In the genomic region with DNA sequence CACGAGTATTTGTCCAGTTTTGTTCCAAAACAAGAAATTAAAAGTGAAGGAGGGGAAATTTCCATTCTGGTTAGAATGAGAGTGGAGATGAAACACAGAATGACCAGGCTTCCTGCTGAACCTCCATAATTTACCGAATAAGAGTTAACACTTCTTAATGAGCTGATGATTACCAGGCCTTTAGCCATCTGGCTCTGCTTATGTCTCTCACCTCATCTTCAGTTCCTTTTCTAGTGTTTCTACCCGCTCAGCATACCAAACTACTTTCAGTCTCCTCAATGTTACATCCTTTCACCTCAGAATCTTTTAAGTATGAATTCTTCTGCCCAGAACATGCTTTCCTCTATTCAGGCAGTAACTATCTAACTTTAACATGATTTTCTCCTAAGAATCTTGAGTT, we compare ENCODE assay signal across 17 cellular contexts.
"Had no signal": no experiment of that assay in that cellular context is flagged by ENCODE, and none has a peak within 500 bp of the region (broad histone marks: within the 10 kb centered on the region; RNA-seq: fewer than 3 reads in every experiment).

No MANE protein-coding gene starts in this region.

- H3K27ac ChIP-seq: dorsolateral prefrontal cortex, heart left ventricle, neutrophil had no signal

- H3K9me3 ChIP-seq: heart left ventricle, neutrophil had no signal

- H3K36me3 ChIP-seq: heart left ventricle, neutrophil had no signal

- H3K27me3 ChIP-seq: dorsolateral prefrontal cortex, heart left ventricle, neutrophil had no signal

- DNase-seq: cortex of kidney; dorsolateral prefrontal cortex; effector CD8-positive, alpha-beta T cell; foreskin melanocyte; heart left ventricle; hippocampal formation; left colon; left ventricle myocardium superior; mesenchymal stem cell; naive thymus-derived CD4-positive, alpha-beta T cell; posterior cingulate gyrus; small intestine; stimulated activated CD4-positive, alpha-beta T cell treated with anti-CD3 and anti-CD28 coated beads, Interleukin-2, amount 100 ng/mL, for 48 hours; stimulated activated naive CD4-positive, alpha-beta T cell treated with Interleukin-2 at 50 U/mL for 16 hours had no signal

- H3K4me3 ChIP-seq: dorsolateral prefrontal cortex, heart left ventricle, lung had no signal

- ATAC-seq: heart left ventricle; left colon; left ventricle myocardium superior; naive thymus-derived CD4-positive, alpha-beta T cell had no signal

- FAIRE-seq: small intestine, urothelium cell line had no signal
